23 cellular contexts compared by ENCODE assay signal in genomic region chr17:17462048-17462824, GRCh38. TPM values are rescaled to one million over a fixed set of nuclear protein-coding genes. Genes with fewer than 3 reads are reported as not detected.
DNase-seq lines count a peak whose midpoint lies in the region; ATAC-seq, FAIRE-seq and TF ChIP-seq lines count a peak whose summit lies in the region.
"Had no signal": no experiment of that assay in that cellular context is flagged by ENCODE, and none has a peak within 500 bp of the region (broad histone marks: within the 10 kb centered on the region; RNA-seq: fewer than 3 reads in every experiment).

No MANE protein-coding gene starts in this region.

- no peaks in the 10 kb centered on the region for H4K20me1 ChIP-seq in hepatocyte (ENCODE audit: insufficient read depth, poor library complexity, severe bottlenecking)

- no peak for FAIRE-seq in small intestine (lab: Jason Lieb, UNC)
- FAIRE-seq: A204.1, G401.6, GM12892, GM19239, H54 had no signal

- no peaks in the 10 kb centered on the region for H3K9me2 ChIP-seq in hepatocyte (replicated peaks; ENCODE audit: insufficient read depth)

- peaks cover 9% of the 10 kb centered on the region for H3K27me3 Mint-ChIP-seq in activated T-cell treated with anti-CD3 and anti-CD28 coated beads, Interleukin-2, amount 50 U/mL, for 4 hours (ENCODE audit: low read depth)

- no peaks in the 10 kb centered on the region for H3K36me3 Mint-ChIP-seq in activated T-cell treated with anti-CD3 and anti-CD28 coated beads, Interleukin-2, amount 50 U/mL, for 4 hours (ENCODE audit: insufficient read depth)

- H3K9me3 ChIP-seq in hepatocyte (ENCODE audit: low read depth) (no peaks in the 10 kb centered on the region), small intestine (ENCODE audit: control insufficient read depth, low read depth) (no peaks in the 10 kb centered on the region)
- H3K9me3 ChIP-seq: Peyer's patch, SJSA1 had no signal

- peak overlapping the region; percentile 56 for H3K27ac ChIP-seq in hepatocyte
- no peak overlapping the region for H3K27ac ChIP-seq in small intestine (ENCODE audit: low read depth in 1 of 2, low read length in 1 of 2)
- H3K27ac ChIP-seq: SJSA1 had no signal

- CTCF ChIA-PET in HEK293T (lab: Yijun Ruan, JAX), result interaction anchor here (1.3 kb wide), 1 partner anchor 107 kb away, joined by 3 read pairs; no protein-coding TSS in a partner anchor

- H3K4me1 ChIP-seq in hepatocyte (ENCODE audit: insufficient read depth), result no peaks in the 10 kb centered on the region
- no peaks in the 10 kb centered on the region for H3K4me1 ChIP-seq in small intestine (ENCODE audit: control insufficient read depth in 2 of 2, insufficient read depth in 1 of 2, low read depth in 1 of 2, low read length in 1 of 2)
- H3K4me1 ChIP-seq: Peyer's patch, SJSA1 had no signal

- TF ChIP-seq CTCF in hepatocyte (IDR thresholded peaks at IDR 0.05; ENCODE audit: poor library complexity), result no peak

- no peak overlapping the region for H2AFZ ChIP-seq in hepatocyte

- no peaks in the 10 kb centered on the region for H3K36me3 ChIP-seq in hepatocyte (replicated peaks; ENCODE audit: insufficient read depth, low read depth)
- no peaks in the 10 kb centered on the region for H3K36me3 ChIP-seq in small intestine (ENCODE audit: control insufficient read depth in 2 of 2, insufficient read depth in 2 of 2, low read length in 2 of 2)
- H3K36me3 ChIP-seq: Peyer's patch, SJSA1 had no signal

- ATAC-seq in activated T-cell treated with anti-CD3 and anti-CD28 coated beads, Interleukin-2, amount 50 U/mL, for 4 hours, result no peak

- H3K79me2 ChIP-seq in hepatocyte, result no peaks in the 10 kb centered on the region

- no peaks in the 10 kb centered on the region for H3K4me1 Mint-ChIP-seq in activated T-cell treated with anti-CD3 and anti-CD28 coated beads, Interleukin-2, amount 50 U/mL, for 4 hours (ENCODE audit: low read depth)

- 66% methylated on average over 15 of the region's 15 CpGs for WGBS in hepatocyte (ENCODE audit: low lambda C conversion rate, missing lambda C conversion rate)
- WGBS in small intestine, 3 donors, result 27 to 59% (median 46%) methylated on average over 15 of the region's 15 CpGs

- POLR2A ChIA-PET in HEK293T (lab: Yijun Ruan, JAX), result interaction anchor here (0.8 kb wide), 1 partner anchor 10 kb away, joined by 3 read pairs; no protein-coding TSS in a partner anchor

- no peak overlapping the region for H3K4me3 Mint-ChIP-seq in activated T-cell treated with anti-CD3 and anti-CD28 coated beads, Interleukin-2, amount 50 U/mL, for 4 hours
- H3K4me3 Mint-ChIP-seq: CD4-positive, CD25-positive, alpha-beta regulatory T cell; HFFc6 had no signal

- peak overlapping the region; percentile 2 for H3K4me2 ChIP-seq in hepatocyte

- H3K27me3 ChIP-seq in hepatocyte (no peaks in the 10 kb centered on the region), small intestine (ENCODE audit: control insufficient read depth in 2 of 2, insufficient read depth in 2 of 2, low read length in 2 of 2) (no peaks in the 10 kb centered on the region)
- H3K27me3 ChIP-seq: Peyer's patch had no signal

- H3K9me3 Mint-ChIP-seq in activated T-cell treated with anti-CD3 and anti-CD28 coated beads, Interleukin-2, amount 50 U/mL, for 4 hours, result peaks cover 5% of the 10 kb centered on the region

- peak; percentile 13 for DNase-seq in NK-92 treated with Interleukin-12 subunit alpha and Interleukin-12 subunit beta, amount 100 ng/mL, for 24 hours (lab: John Stamatoyannopoulos, UW)
- DNase-seq in NK-92 (lab: John Stamatoyannopoulos, UW; ENCODE audit: unreplicated experiment) (no peak), NCI-H69 (lab: John Stamatoyannopoulos, UW) (peak; percentile 12), hepatocyte (ENCODE audit: low spot score) (no peak), small intestine (peak; percentile 46), SK-N-DZ (ENCODE audit: low spot score) (no peak), HEK293T (ENCODE audit: extremely low spot score) (no peak)
- no peak for DNase-seq in activated T-cell treated with anti-CD3 and anti-CD28 coated beads, Interleukin-2, amount 50 U/mL, for 4 hours
- DNase-seq: CD4-positive, CD25-positive, alpha-beta regulatory T cell; COR-L47; DMS153; HFFc6; KG1; MV-4-11; NCI-H187; NCI-H526; Peyer's patch had no signal

- H3K4me3 ChIP-seq in hepatocyte (no peak overlapping the region), small intestine (ENCODE audit: low read depth in 1 of 2, low read length in 2 of 2) (no peak overlapping the region)
- H3K4me3 ChIP-seq: Peyer's patch, SJSA1 had no signal

TF ChIP-seq in HEK293T, 16 proteins besides CTCF, POLR2A, EP300 and RAD21:
- no peak for TF ChIP-seq FOXM1 (IDR thresholded peaks at IDR 0.05; ENCODE audit: borderline replicate concordance)
- no peak for TF ChIP-seq SP1 (IDR thresholded peaks at IDR 0.05)
- no peak for TF ChIP-seq LEF1 (IDR thresholded peaks at IDR 0.05; ENCODE audit: borderline replicate concordance)
TF ChIP-seq in HEK293T: peak in this region for 0.

RNA-seq across cellular contexts. Expression of gene MED9, which starts 14.6 kb away (rescaled TPM):
- total RNA-seq in hepatocyte, result 17.3 and 19.7 TPM in 2 replicates
- polyA plus RNA-seq in hepatocyte (17.1 and 21.1 TPM in 2 replicates), small intestine (10 to 100 TPM; 11.6 to 17.4 (median 16.3) TPM)
- 24.2 and 33.6 TPM in 2 replicates for polyA plus RNA-seq in SK-N-DZ (2014; cell fraction: cytosol; rRNA removed)
- 15.3 and 19.8 TPM in 2 replicates for polyA plus RNA-seq in SK-N-DZ (2014; cell fraction: nucleus; rRNA removed)
- 10 to 100 TPM; 15.0 to 16.4 (median 15.0) TPM for total RNA-seq in activated T-cell treated with anti-CD3 and anti-CD28 coated beads, Interleukin-2, amount 50 U/mL, for 4 hours

RNA-seq across cellular contexts. Expression of gene RASD1, which starts 34.0 kb away (rescaled TPM):
- total RNA-seq in hepatocyte, result 23.5 and 24.0 TPM in 2 replicates
- polyA plus RNA-seq in hepatocyte (44.8 and 46.9 TPM in 2 replicates), small intestine (10 to 100 TPM in 1 of 3 donors, 1 to 10 TPM in 2; 4.9 to 11.4 (median 7.6) TPM)
- 0.24 and 0.74 TPM in 2 replicates for polyA plus RNA-seq in SK-N-DZ (2014; cell fraction: cytosol; rRNA removed)
- polyA plus RNA-seq in SK-N-DZ (2014; cell fraction: nucleus; rRNA removed), result 0.58 and 2.5 TPM in 2 replicates
- total RNA-seq in activated T-cell treated with anti-CD3 and anti-CD28 coated beads, Interleukin-2, amount 50 U/mL, for 4 hours, result 1 to 10 TPM in 2 of 3 donors, under 1 TPM in 1; 0.87 to 1.3 (median 1.1) TPM

Comparison
In these comparisons a context has a peak if more than half of its experiments do, and no peak if none do; other contexts are left out.
1. DNase-seq: peak in NK-92 treated with Interleukin-12 subunit alpha and Interleukin-12 subunit beta, amount 100 ng/mL, for 24 hours (single experiment), NCI-H69 (single experiment) and small intestine (single experiment); none in NK-92 (single experiment), hepatocyte (single experiment), SK-N-DZ (single experiment), activated T-cell treated with anti-CD3 and anti-CD28 coated beads, Interleukin-2, amount 50 U/mL, for 4 hours (single experiment) and HEK293T (single experiment).
2. RNA of gene RASD1, which starts 34.0 kb away (total RNA-seq): 23.5 to 24.0 TPM in hepatocyte; 0.87 to 1.3 TPM in activated T-cell treated with anti-CD3 and anti-CD28 coated beads, Interleukin-2, amount 50 U/mL, for 4 hours; every median in the first group is over 10 times any median in the second.